ENCODE assay signal across 24 cellular contexts in the genomic region with DNA sequence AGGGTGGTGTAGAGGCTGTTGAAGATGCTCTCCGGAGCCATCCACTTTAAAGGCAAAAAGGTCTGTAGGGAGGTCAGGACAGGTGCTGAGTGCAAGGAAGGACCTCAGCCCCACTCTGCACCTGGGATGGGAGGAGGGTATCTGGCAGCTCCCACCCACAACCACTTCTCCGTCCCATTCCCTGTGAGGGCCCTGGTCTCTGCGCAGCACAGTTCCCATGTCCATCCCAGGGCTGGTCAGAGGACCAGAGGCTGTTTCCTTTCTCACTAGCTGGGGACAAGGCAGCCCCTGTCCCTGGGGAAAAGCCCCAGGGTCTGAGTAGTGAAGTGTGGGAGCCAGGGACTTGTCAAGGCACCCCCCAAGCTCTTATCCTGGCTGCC. TPM values are rescaled to one million over a fixed set of nuclear protein-coding genes. Genes with fewer than 3 reads are reported as not detected.
"Had no signal": no experiment of that assay in that cellular context is flagged by ENCODE, and none has a peak within 500 bp of the region (broad histone marks: within the 10 kb centered on the region; RNA-seq: fewer than 3 reads in every experiment).

No MANE protein-coding gene starts in this region.

- H3K4me1 ChIP-seq: colonic mucosa had no signal

- H3K4me3 Mint-ChIP-seq: activated naive CD4-positive, alpha-beta T cell treated with anti-CD3 and anti-CD28 coated beads, Interleukin-2, amount 50 U/mL, for 24 hours; naive B cell; T-helper 2 cell treated with Interferon-gamma antibody and Interleukin-4, amounts not matched to agents 5 μg/mL and 100 μg/mL, for 36 hours; WTC11 had no signal

- H3K27me3 Mint-ChIP-seq: activated naive CD4-positive, alpha-beta T cell treated with anti-CD3 and anti-CD28 coated beads, Interleukin-2, amount 50 U/mL, for 24 hours; naive B cell had no signal

- H3K9me3 ChIP-seq: colonic mucosa, mucosa of descending colon, SK-N-SH, stomach, upper lobe of left lung had no signal

- H3K27ac ChIP-seq: colonic mucosa, stomach, upper lobe of left lung had no signal

- H3K4me1 Mint-ChIP-seq: activated naive CD4-positive, alpha-beta T cell treated with anti-CD3 and anti-CD28 coated beads, Interleukin-2, amount 50 U/mL, for 24 hours; naive B cell had no signal

- H3K27ac Mint-ChIP-seq: activated naive CD4-positive, alpha-beta T cell treated with anti-CD3 and anti-CD28 coated beads, Interleukin-2, amount 50 U/mL, for 24 hours; T-helper 2 cell treated with Interferon-gamma antibody and Interleukin-4, amounts not matched to agents 5 μg/mL and 100 μg/mL, for 36 hours; WTC11 had no signal

- H3K4me3 ChIP-seq: colonic mucosa, mucosa of descending colon, skin epidermis, stomach, upper lobe of left lung had no signal

- ATAC-seq: mucosa of descending colon, WTC11 had no signal

- DNase-seq: activated CD4-positive, alpha-beta T cell treated with anti-CD3 and anti-CD28 coated beads for 48 hours; activated CD8-positive, alpha-beta memory T cell treated with anti-CD3 and anti-CD28 coated beads for 24 hours; activated CD8-positive, alpha-beta memory T cell treated with anti-CD3 and anti-CD28 coated beads, Interleukin-2, amount 50 U/mL, for 48 hours; activated gamma-delta T cell; activated T-cell treated with anti-CD3 and anti-CD28 coated beads, Interleukin-2, amount 50 U/mL, for 48 hours; amniotic stem cell; caudate nucleus; left ventricle myocardium superior; naive B cell; SHP77 treated with DMSO at 0.1 percent for 48 hours; SK-N-SH; stimulated activated CD4-positive, alpha-beta T cell treated with anti-CD3 and anti-CD28 coated beads, Interleukin-15, amount 100 ng/mL, for 24 hours; stimulated activated CD4-positive, alpha-beta T cell treated with anti-CD3 and anti-CD28 coated beads, Interleukin-2, amount 100 ng/mL, for 48 hours; stomach had no signal

- H3K36me3 Mint-ChIP-seq: activated naive CD4-positive, alpha-beta T cell treated with anti-CD3 and anti-CD28 coated beads, Interleukin-2, amount 50 U/mL, for 24 hours; naive B cell; WTC11 had no signal

- H3K27me3 ChIP-seq: colonic mucosa, stomach, upper lobe of left lung had no signal

- H3K9me3 Mint-ChIP-seq: activated naive CD4-positive, alpha-beta T cell treated with anti-CD3 and anti-CD28 coated beads, Interleukin-2, amount 50 U/mL, for 24 hours; naive B cell; T-helper 2 cell treated with Interferon-gamma antibody and Interleukin-4, amounts not matched to agents 5 μg/mL and 100 μg/mL, for 36 hours; WTC11 had no signal

- H3K36me3 ChIP-seq: colonic mucosa had no signal

RNA-seq across cellular contexts. Expression of gene CSF1R, which starts 33.7 kb away (rescaled TPM):
- total RNA-seq: epithelial cell of proximal tubule had no signal

RNA-seq across cellular contexts. Expression of gene CDX1, which starts 46.5 kb away (rescaled TPM):
- total RNA-seq: epithelial cell of proximal tubule, frontal cortex, left ventricle myocardium superior, temporal lobe had no signal
